ENCODE assay signal across 19 cellular contexts in the genomic region with DNA sequence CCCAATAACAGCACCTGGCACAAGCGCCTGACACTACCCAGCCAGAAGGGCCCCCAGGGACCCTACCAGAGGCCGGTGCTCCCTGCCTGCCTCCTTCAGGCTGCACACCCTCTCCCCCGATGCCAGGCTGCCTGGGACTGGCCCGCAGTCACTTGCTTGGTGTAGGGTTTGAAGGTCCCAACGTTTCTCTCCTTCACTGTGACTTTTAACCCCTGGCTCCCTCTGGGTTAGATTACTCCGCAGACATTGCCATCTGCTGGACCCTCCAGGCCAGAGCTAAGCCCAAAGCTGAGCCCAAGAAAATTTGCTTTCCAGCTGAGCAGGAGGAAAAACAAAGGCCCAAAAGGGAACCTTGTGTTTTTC. TPM values are rescaled to one million over a fixed set of nuclear protein-coding genes. Genes with fewer than 3 reads are reported as not detected.
"Had no signal": no experiment of that assay in that cellular context is flagged by ENCODE, and none has a peak within 500 bp of the region (broad histone marks: within the 10 kb centered on the region; RNA-seq: fewer than 3 reads in every experiment).

No MANE protein-coding gene starts in this region.

- H3K27ac ChIP-seq: body of pancreas, epithelial cell of prostate, tibial nerve had no signal

- DNase-seq: activated CD4-positive, alpha-beta T cell treated with anti-CD3 and anti-CD28 coated beads, Interleukin-2, amount 10 ng/mL, durations not matched to agents 7 days and 5 days; activated CD4-positive, CD25-positive, alpha-beta regulatory T cell; activated T-cell treated with anti-CD3 and anti-CD28 coated beads for 4 hours; amniotic stem cell; body of pancreas; effector memory CD4-positive, alpha-beta T cell; kidney; T-cell had no signal

- ATAC-seq: activated naive CD4-positive, alpha-beta T cell treated with anti-CD3 and anti-CD28 coated beads, Interleukin-2, amount 50 U/mL, for 72 hours; body of pancreas; stimulated activated memory B cell treated with anti-CD40 and anti-IgM and Interleukin-4, amounts not matched to agents 10 μg/mL and 1 μg/mL and 100 μg/mL, for 72 hours; T-cell had no signal

- H3K4me1 Mint-ChIP-seq: T-cell had no signal

- H3K4me1 ChIP-seq: body of pancreas, tibial nerve had no signal

- H3K9me3 ChIP-seq: body of pancreas, tibial nerve had no signal

- H3K9me3 Mint-ChIP-seq: activated CD4-positive, alpha-beta T cell treated with anti-CD3 and anti-CD28 coated beads, Interleukin-2, amount 10 ng/mL, durations not matched to agents 7 days and 5 days; activated naive CD4-positive, alpha-beta T cell treated with anti-CD3 and anti-CD28 coated beads, Interleukin-2, amount 50 U/mL, for 72 hours; central memory CD8-positive, alpha-beta T cell; stimulated activated memory B cell treated with anti-CD40 and anti-IgM and Interleukin-4, amounts not matched to agents 10 μg/mL and 1 μg/mL and 100 μg/mL, for 72 hours; T-cell had no signal

- H3K36me3 Mint-ChIP-seq: activated naive CD4-positive, alpha-beta T cell treated with anti-CD3 and anti-CD28 coated beads, Interleukin-2, amount 50 U/mL, for 72 hours; stimulated activated memory B cell treated with anti-CD40 and anti-IgM and Interleukin-4, amounts not matched to agents 10 μg/mL and 1 μg/mL and 100 μg/mL, for 72 hours; T-cell had no signal

- H3K4me3 Mint-ChIP-seq: activated CD4-positive, alpha-beta T cell treated with anti-CD3 and anti-CD28 coated beads, Interleukin-2, amount 10 ng/mL, durations not matched to agents 7 days and 5 days; central memory CD8-positive, alpha-beta T cell; stimulated activated memory B cell treated with anti-CD40 and anti-IgM and Interleukin-4, amounts not matched to agents 10 μg/mL and 1 μg/mL and 100 μg/mL, for 72 hours; T-cell had no signal

- H3K27ac Mint-ChIP-seq: activated CD4-positive, alpha-beta T cell treated with anti-CD3 and anti-CD28 coated beads, Interleukin-2, amount 10 ng/mL, durations not matched to agents 7 days and 5 days; stimulated activated memory B cell treated with anti-CD40 and anti-IgM and Interleukin-4, amounts not matched to agents 10 μg/mL and 1 μg/mL and 100 μg/mL, for 72 hours; T-cell had no signal

- H3K36me3 ChIP-seq: tibial nerve had no signal

- H3K4me3 ChIP-seq: body of pancreas, smooth muscle cell, tibial nerve had no signal

RNA-seq across cellular contexts. Expression of a gene that starts 24.1 kb away (rescaled TPM):
- total RNA-seq: activated CD4-positive, alpha-beta T cell treated with anti-CD3 and anti-CD28 coated beads, Interleukin-2, amount 10 ng/mL, durations not matched to agents 7 days and 5 days; activated CD8-positive, alpha-beta memory T cell treated with anti-CD3 and anti-CD28 coated beads for 36 hours; activated naive CD4-positive, alpha-beta T cell treated with anti-CD3 and anti-CD28 coated beads, Interleukin-2, amount 50 U/mL, for 72 hours; body of pancreas; kidney; liver; mesenteric fat pad; myocyte; smooth muscle cell; subcutaneous adipose tissue; T-cell; tibial nerve had no signal
- polyA plus RNA-seq: liver, smooth muscle cell had no signal

RNA-seq across cellular contexts. Expression of a gene that starts 27.6 kb away (rescaled TPM):
- total RNA-seq: activated CD4-positive, alpha-beta T cell treated with anti-CD3 and anti-CD28 coated beads, Interleukin-2, amount 10 ng/mL, durations not matched to agents 7 days and 5 days; activated CD8-positive, alpha-beta memory T cell treated with anti-CD3 and anti-CD28 coated beads for 36 hours; activated naive CD4-positive, alpha-beta T cell treated with anti-CD3 and anti-CD28 coated beads, Interleukin-2, amount 50 U/mL, for 72 hours; body of pancreas; liver; mesenteric fat pad; myocyte; subcutaneous adipose tissue; T-cell; tibial nerve had no signal
- polyA plus RNA-seq: liver had no signal

RNA-seq across cellular contexts. Expression of a gene that starts 40.1 kb away (rescaled TPM):
- total RNA-seq: activated CD4-positive, alpha-beta T cell treated with anti-CD3 and anti-CD28 coated beads, Interleukin-2, amount 10 ng/mL, durations not matched to agents 7 days and 5 days; activated CD8-positive, alpha-beta memory T cell treated with anti-CD3 and anti-CD28 coated beads for 36 hours; activated naive CD4-positive, alpha-beta T cell treated with anti-CD3 and anti-CD28 coated beads, Interleukin-2, amount 50 U/mL, for 72 hours; body of pancreas; kidney; liver; mesenteric fat pad; smooth muscle cell; subcutaneous adipose tissue; T-cell; tibial nerve had no signal
- polyA plus RNA-seq: liver, smooth muscle cell had no signal

RNA-seq across cellular contexts. Expression of a gene that starts 43.6 kb away (rescaled TPM):
- total RNA-seq: activated CD4-positive, alpha-beta T cell treated with anti-CD3 and anti-CD28 coated beads, Interleukin-2, amount 10 ng/mL, durations not matched to agents 7 days and 5 days; activated CD8-positive, alpha-beta memory T cell treated with anti-CD3 and anti-CD28 coated beads for 36 hours; activated naive CD4-positive, alpha-beta T cell treated with anti-CD3 and anti-CD28 coated beads, Interleukin-2, amount 50 U/mL, for 72 hours; body of pancreas; kidney; liver; mesenteric fat pad; smooth muscle cell; T-cell had no signal
- polyA plus RNA-seq: liver, smooth muscle cell had no signal
